8 cellular contexts compared by ENCODE assay signal in the genomic region with DNA sequence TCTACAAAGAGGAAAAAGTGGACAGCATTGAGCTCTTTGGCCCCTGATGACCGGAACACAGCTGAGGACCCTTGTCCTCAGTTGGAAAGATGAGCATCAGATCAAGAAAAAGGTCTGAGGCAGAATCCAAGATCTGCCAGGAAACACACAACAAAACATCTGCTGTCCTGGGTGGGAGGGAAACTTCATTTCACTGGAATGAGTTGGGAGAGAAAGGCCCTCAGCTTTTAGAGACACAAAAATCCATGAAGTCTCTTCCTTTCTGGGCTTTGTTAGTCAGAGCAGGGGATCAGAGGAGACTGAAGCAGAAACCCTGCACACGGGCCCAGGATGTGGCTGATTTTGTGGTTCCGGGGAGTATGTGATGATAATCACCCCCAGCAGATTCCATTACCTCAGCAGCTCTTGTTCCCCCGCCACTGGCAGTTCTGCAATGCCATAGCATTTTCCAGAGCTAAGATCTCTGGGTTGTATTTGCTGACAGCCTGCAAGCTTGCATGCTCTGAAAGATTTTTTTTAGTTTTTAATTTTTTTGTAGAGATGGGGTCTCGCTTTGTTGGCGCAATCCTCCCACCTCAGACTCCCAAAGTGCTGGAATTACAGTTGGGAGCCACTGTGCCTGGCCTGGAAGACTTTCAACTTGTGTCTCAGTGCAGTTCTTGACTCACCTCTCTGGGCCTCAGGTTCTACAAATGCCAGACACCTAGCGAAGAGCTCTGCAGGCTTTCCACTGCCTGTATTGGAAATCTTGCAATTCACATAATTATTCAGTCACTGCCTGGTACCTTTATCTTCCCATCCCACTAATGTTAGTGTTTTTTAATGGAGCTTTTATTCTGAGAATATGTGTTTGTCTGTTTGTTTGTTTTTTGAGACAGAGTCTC. TPM values are rescaled to one million over a fixed set of nuclear protein-coding genes. Genes with fewer than 3 reads are reported as not detected.
DNase-seq lines count a peak whose midpoint lies in the region; ATAC-seq and TF ChIP-seq lines count a peak whose summit lies in the region.

No MANE protein-coding gene starts in this region.

- ATAC-seq in natural killer cell (peak; percentile 89 to 90 (median 90)), HG02840 (IDR thresholded peaks at IDR 0.05; ENCODE audit: low FRiP score, unreplicated experiment) (no peak), GM21390 (IDR thresholded peaks at IDR 0.05; ENCODE audit: unreplicated experiment) (no peak)

- peak overlapping the region; percentile 34 to 36 for H3K4me3 ChIP-seq in CD4-positive, alpha-beta memory T cell (ENCODE audit: low read length in 2 of 2)
- no peak overlapping the region for H3K4me3 ChIP-seq in SK-N-MC

- no peaks in the 10 kb centered on the region for H3K36me3 ChIP-seq in CD4-positive, alpha-beta memory T cell (ENCODE audit: insufficient read depth, low read length)
- no peaks in the 10 kb centered on the region for H3K36me3 ChIP-seq in SK-N-MC (ENCODE audit: insufficient read depth, low read length)

- H3K4me1 Mint-ChIP-seq in CD4-positive, alpha-beta memory T cell, result peaks cover 37 to 67% (median 53%) of the 10 kb centered on the region in 4 donors
- peaks cover 46 to 49% of the 10 kb centered on the region in 2 donors for H3K4me1 Mint-ChIP-seq in natural killer cell

- CTCF ChIA-PET in CD4-positive, alpha-beta memory T cell (lab: Charles Lee; ENCODE audit: partially characterized antibody), result interaction anchor here (0.6 to 2.5 kb wide), 10 partner anchors 14 to 310 kb away, joined by 3 to 12 read pairs (median 4); no protein-coding TSS in a partner anchor

- DNase-seq in CD4-positive, alpha-beta memory T cell, result peak; percentile 80 to 94 (median 83)
- DNase-seq in SK-N-MC (ENCODE audit: low read depth, low spot score) (no peak), natural killer cell (peak; percentile 57), cerebellar nuclear complex (lab: John Stamatoyannopoulos, UW) (no peak), epidermal melanocyte (ENCODE audit: insufficient read length, low spot score) (no peak)
- peak; percentile 77 for DNase-seq in activated naive CD4-positive, alpha-beta T cell treated with Interleukin-2 at 50 U/mL for 16 hours

- H3K27ac Mint-ChIP-seq in CD4-positive, alpha-beta memory T cell, result peak overlapping the region; percentile 89 to 97 (median 95)
- peak overlapping the region; percentile 95 to 96 for H3K27ac Mint-ChIP-seq in natural killer cell

- peak overlapping the region; percentile 77 to 90 (median 80) for H3K4me3 Mint-ChIP-seq in CD4-positive, alpha-beta memory T cell
- H3K4me3 Mint-ChIP-seq in natural killer cell, result peak overlapping the region; percentile 87

- H3K27me3 Mint-ChIP-seq in CD4-positive, alpha-beta memory T cell, result no peaks in the 10 kb centered on the region
- H3K27me3 Mint-ChIP-seq in natural killer cell (ENCODE audit: low read depth in 2 of 2), result no peaks in the 10 kb centered on the region

- H3K36me3 Mint-ChIP-seq in CD4-positive, alpha-beta memory T cell, result peaks cover 23 to 24% of the 10 kb centered on the region in 2 donors
- H3K36me3 Mint-ChIP-seq in natural killer cell, result peaks cover 18% of the 10 kb centered on the region

- peaks cover 0 to 16% (median 10%) of the 10 kb centered on the region in 8 donors for H3K9me3 Mint-ChIP-seq in CD4-positive, alpha-beta memory T cell
- H3K9me3 Mint-ChIP-seq in natural killer cell, result peaks cover 5 to 6% of the 10 kb centered on the region in 2 donors

- POLR2A ChIA-PET in CD4-positive, alpha-beta memory T cell (lab: Charles Lee; ENCODE audit: partially characterized antibody), result interaction anchor here (0.6 to 2.0 kb wide), 24 partner anchors 8 to 352 kb away, joined by 3 to 19 read pairs (median 5); a partner anchor contains a TSS

- H3K27me3 ChIP-seq in CD4-positive, alpha-beta memory T cell (ENCODE audit: insufficient read depth, low read length), result no peaks in the 10 kb centered on the region

- TF ChIP-seq CTCF in natural killer cell (IDR thresholded peaks at IDR 0.05), result no peak

- peak overlapping the region; percentile 39 for H3K9ac ChIP-seq in SK-N-MC (ENCODE audit: insufficient read length)

- intact Hi-C loops in CD4-positive, alpha-beta memory T cell (cut with micrococcal nuclease), result loop anchor here (1.0 to 5.0 kb wide), 4 partner anchors 18 to 845 kb away; a partner anchor contains a TSS
- intact Hi-C loops in natural killer cell (cut with micrococcal nuclease), result loop anchor here (5.0 to 10.0 kb wide), 2 partner anchors 50 to 258 kb away; a partner anchor contains a TSS

- no peaks in the 10 kb centered on the region for H3K9me3 ChIP-seq in CD4-positive, alpha-beta memory T cell (ENCODE audit: control insufficient read depth in 1 of 2, low read length in 2 of 2)
- no peaks in the 10 kb centered on the region for H3K9me3 ChIP-seq in SK-N-MC (ENCODE audit: low read depth, low read length)

- H3K4me1 ChIP-seq in CD4-positive, alpha-beta memory T cell (ENCODE audit: insufficient read depth, low read length), result peaks cover 54% of the 10 kb centered on the region

- H3K27ac ChIP-seq in CD4-positive, alpha-beta memory T cell (ENCODE audit: low read depth, low read length), result peak overlapping the region; percentile 47
- 0 out of 2 replicates have a peak overlapping the region, but pooled peaks have one; percentile 23 for H3K27ac ChIP-seq in SK-N-MC

RNA-seq across cellular contexts. Expression of a gene that starts 5.8 kb away (rescaled TPM):
- 10 to 100 TPM; 76.1 to 79.3 TPM for total RNA-seq in CD4-positive, alpha-beta memory T cell
- 10 to 100 TPM in 1 of 2 donors, 1 to 10 TPM in 1; 8.4 to 20.1 TPM for polyA plus RNA-seq in CD4-positive, alpha-beta memory T cell
- total RNA-seq in natural killer cell, result 10 to 100 TPM; 75.6 to 99.4 (median 88.4) TPM

RNA-seq across cellular contexts. Expression of a gene that starts 50.3 kb away (rescaled TPM):
- 1 to 10 TPM in 1 of 2 experiments, not detected in 1; 1.1 TPM for total RNA-seq in CD4-positive, alpha-beta memory T cell
- polyA plus RNA-seq in CD4-positive, alpha-beta memory T cell, result under 1 TPM in 1 of 2 donors, not detected in 1; 0.75 TPM
- 1 to 10 TPM; 1.4 to 2.6 (median 1.5) TPM for total RNA-seq in natural killer cell

Comparison
In these comparisons a context has a peak if more than half of its experiments do, and no peak if none do; other contexts are left out.
1. DNase-seq: peak in CD4-positive, alpha-beta memory T cell (5 of 5), activated naive CD4-positive, alpha-beta T cell treated with Interleukin-2 at 50 U/mL for 16 hours (single experiment) and natural killer cell (single experiment); none in SK-N-MC (single experiment), cerebellar nuclear complex (0 of 2) and epidermal melanocyte (single experiment).
2. ATAC-seq: peak in natural killer cell (3 of 3); none in HG02840 (single experiment) and GM21390 (single experiment).